Comparison of ENCODE assay signal across 2 cellular contexts in genomic region chr3:171943262-171944108, GRCh38.
TF ChIP-seq lines count a peak whose summit lies in the region.

No MANE protein-coding gene starts in this region.

TF ChIP-seq in HepG2, 621 proteins besides CTCF, POLR2A, EP300 and RAD21:
- TF ChIP-seq STAG1 (CRISPR knock-in tag; IDR thresholded peaks at IDR 0.05) (peak; percentile 22; the same call in 1 of the 2 replicates), ZMYM3 (CRISPR knock-in tag; IDR thresholded peaks at IDR 0.05) (0 out of 2 replicates have a peak, but pooled peaks have one; percentile 48), ZMYM4 (CRISPR knock-in tag; IDR thresholded peaks at IDR 0.05) (peak; percentile 37), SOX6 (IDR thresholded peaks at IDR 0.05) (no peak), SOX6 (CRISPR knock-in tag; IDR thresholded peaks at IDR 0.05) (0 out of 2 replicates have a peak, but pooled peaks have one; percentile 18), NFAT5 (CRISPR knock-in tag; IDR thresholded peaks at IDR 0.05) (no peak), ZNF816 (CRISPR knock-in tag; IDR thresholded peaks at IDR 0.05; ENCODE audit: borderline replicate concordance) (no peak), ZNF275 (CRISPR knock-in tag; IDR thresholded peaks at IDR 0.05; ENCODE audit: borderline replicate concordance) (no peak), ZNF770 (CRISPR knock-in tag; IDR thresholded peaks at IDR 0.05) (peak; percentile 87), KDM3A (CRISPR knock-in tag; IDR thresholded peaks at IDR 0.05; ENCODE audit: low read depth) (no peak)

TF ChIP-seq in endothelial cell of umbilical vein, 7 proteins besides CTCF, POLR2A, EP300 and RAD21:
- TF ChIP-seq GATA2 (IDR thresholded peaks at IDR 0.05; ENCODE audit: insufficient read depth, insufficient read length, low read depth, low read length) (no peak), POLR2AphosphoS5 (IDR thresholded peaks at IDR 0.05; ENCODE audit: insufficient read depth, low read depth, low read length) (no peak), JUN (IDR thresholded peaks at IDR 0.05; ENCODE audit: borderline replicate concordance, insufficient read depth, insufficient read length, low read depth) (no peak), MYC (IDR thresholded peaks at IDR 0.05; ENCODE audit: low read depth, low read length) (no peak), EZH2 (IDR thresholded peaks at IDR 0.05; ENCODE audit: borderline replicate concordance, low read depth, low read length, severe bottlenecking) (no peak), FOS (IDR thresholded peaks at IDR 0.05; ENCODE audit: borderline replicate concordance, insufficient read depth, low read length) (no peak)
- TF ChIP-seq, protein P1, sequence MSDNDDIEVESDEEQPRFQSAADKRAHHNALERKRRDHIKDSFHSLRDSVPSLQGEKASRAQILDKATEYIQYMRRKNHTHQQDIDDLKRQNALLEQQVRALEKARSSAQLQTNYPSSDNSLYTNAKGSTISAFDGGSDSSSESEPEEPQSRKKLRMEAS (IDR thresholded peaks at IDR 0.05; ENCODE audit: insufficient read depth, insufficient read length): no peak
TF ChIP-seq in endothelial cell of umbilical vein: peak in this region for 0.
